Comparison of ENCODE assay signal across 8 cellular contexts in the genomic region with DNA sequence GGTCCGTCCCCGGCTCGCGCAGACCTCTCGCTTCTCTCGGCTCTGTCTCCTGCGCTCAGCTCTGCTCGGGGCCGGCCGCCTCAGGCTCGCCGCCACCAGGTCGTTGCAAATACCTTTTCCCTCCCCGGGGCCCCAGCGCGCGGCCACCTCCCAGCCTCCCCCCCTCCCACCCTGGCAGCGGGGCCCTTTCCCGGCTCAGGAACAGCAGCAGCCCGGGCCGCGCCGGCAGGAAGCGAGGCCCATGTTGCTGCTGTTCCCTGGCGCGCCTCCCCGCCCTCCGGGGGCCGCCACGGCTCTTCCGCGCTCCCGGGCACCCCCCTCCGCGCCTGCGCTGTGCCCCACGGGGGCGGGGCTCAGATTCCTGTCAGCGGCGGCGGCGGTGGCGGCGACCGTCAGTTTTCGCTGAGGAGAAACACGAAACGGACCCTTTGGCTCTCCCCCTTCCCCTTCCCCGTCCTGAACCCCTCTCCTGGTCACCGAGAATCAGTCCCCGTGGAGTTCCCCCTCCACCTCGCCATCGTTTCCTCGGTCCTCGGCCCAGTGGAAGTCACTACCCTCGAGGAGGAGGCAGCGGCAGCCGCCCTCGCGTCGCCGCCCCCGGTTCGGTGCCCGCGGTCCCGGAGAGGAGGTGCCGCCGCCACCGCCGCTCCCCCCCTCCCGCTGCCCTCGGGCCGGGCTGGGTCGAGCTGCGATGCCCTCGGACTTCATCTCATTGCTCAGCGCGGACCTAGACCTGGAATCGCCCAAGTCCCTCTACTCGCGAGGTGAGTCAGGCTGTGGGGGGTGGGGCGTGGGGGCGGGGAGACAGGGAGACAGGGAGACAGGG. TPM values are rescaled to one million over a fixed set of nuclear protein-coding genes. Genes with fewer than 3 reads are reported as not detected.
DNase-seq lines count a peak whose midpoint lies in the region; ATAC-seq and TF ChIP-seq lines count a peak whose summit lies in the region.

A gene with protein sequence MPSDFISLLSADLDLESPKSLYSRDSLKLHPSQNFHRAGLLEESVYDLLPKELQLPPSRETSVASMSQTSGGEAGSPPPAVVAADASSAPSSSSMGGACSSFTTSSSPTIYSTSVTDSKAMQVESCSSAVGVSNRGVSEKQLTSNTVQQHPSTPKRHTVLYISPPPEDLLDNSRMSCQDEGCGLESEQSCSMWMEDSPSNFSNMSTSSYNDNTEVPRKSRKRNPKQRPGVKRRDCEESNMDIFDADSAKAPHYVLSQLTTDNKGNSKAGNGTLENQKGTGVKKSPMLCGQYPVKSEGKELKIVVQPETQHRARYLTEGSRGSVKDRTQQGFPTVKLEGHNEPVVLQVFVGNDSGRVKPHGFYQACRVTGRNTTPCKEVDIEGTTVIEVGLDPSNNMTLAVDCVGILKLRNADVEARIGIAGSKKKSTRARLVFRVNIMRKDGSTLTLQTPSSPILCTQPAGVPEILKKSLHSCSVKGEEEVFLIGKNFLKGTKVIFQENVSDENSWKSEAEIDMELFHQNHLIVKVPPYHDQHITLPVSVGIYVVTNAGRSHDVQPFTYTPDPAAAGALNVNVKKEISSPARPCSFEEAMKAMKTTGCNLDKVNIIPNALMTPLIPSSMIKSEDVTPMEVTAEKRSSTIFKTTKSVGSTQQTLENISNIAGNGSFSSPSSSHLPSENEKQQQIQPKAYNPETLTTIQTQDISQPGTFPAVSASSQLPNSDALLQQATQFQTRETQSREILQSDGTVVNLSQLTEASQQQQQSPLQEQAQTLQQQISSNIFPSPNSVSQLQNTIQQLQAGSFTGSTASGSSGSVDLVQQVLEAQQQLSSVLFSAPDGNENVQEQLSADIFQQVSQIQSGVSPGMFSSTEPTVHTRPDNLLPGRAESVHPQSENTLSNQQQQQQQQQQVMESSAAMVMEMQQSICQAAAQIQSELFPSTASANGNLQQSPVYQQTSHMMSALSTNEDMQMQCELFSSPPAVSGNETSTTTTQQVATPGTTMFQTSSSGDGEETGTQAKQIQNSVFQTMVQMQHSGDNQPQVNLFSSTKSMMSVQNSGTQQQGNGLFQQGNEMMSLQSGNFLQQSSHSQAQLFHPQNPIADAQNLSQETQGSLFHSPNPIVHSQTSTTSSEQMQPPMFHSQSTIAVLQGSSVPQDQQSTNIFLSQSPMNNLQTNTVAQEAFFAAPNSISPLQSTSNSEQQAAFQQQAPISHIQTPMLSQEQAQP (N-terminal part only) (plus strand): TSS at position 356 of the 826 bp plus-strand sequence. CDS start 336 bp downstream, at position 692.

- H3K9me3 ChIP-seq in adipocyte (ENCODE audit: control insufficient read depth, low read length), result no peaks in the 10 kb centered on the region
- H3K9me3 ChIP-seq in cardiac muscle cell (ENCODE audit: low read depth), result no peaks in the 10 kb centered on the region
- no peaks in the 10 kb centered on the region for H3K9me3 ChIP-seq in tibial nerve

- H3K9ac ChIP-seq in adipocyte (ENCODE audit: low read length), result peak within 1 kb of the TSS; percentile 98

- H3K4me1 ChIP-seq in adipocyte (ENCODE audit: control insufficient read depth, insufficient read depth, low read length) (peaks cover 41% of the 10 kb centered on the region), cardiac muscle cell (ENCODE audit: low read depth) (peaks cover 28% of the 10 kb centered on the region), tibial nerve (peaks cover 0 to 53% (median 37%) of the 10 kb centered on the region in 4 donors)

- CTCF ChIA-PET in T-cell (lab: Charles Lee), result no interaction called here

- TF ChIP-seq EP300 in tibial nerve (IDR thresholded peaks at IDR 0.05), result peak in 1 of 2 donors; percentile 96

- ATAC-seq in HG02610 (IDR thresholded peaks at IDR 0.05; ENCODE audit: unreplicated experiment) (peak; percentile 34), T-cell (replicated peaks in 1 of 4) (peak; percentile 64 to 87 (median 78))

- H3K4me3 Mint-ChIP-seq in T-cell, result peak within 1 kb of the TSS; percentile 94 to 98 (median 98)

- H3K36me3 ChIP-seq in adipocyte (ENCODE audit: control insufficient read depth, insufficient read depth, low read length, severe bottlenecking) (peaks cover 3% of the 10 kb centered on the region), cardiac muscle cell (peaks cover 4% of the 10 kb centered on the region), tibial nerve (no peaks in the 10 kb centered on the region)

- H3K27me3 Mint-ChIP-seq in T-cell, result no peaks in the 10 kb centered on the region

- DNase-seq in GDM1 (lab: John Stamatoyannopoulos, UW) (peak; percentile 75), NCI-H1417 treated with DMSO at 0.1 percent for 48 hours (lab: John Stamatoyannopoulos, UW) (peak; percentile 27), T-cell (peak; percentile 70 to 98 (median 84)), adipocyte (ENCODE audit: low read depth) (peak; percentile 95), cardiac muscle cell (ENCODE audit: low read depth in 1 of 2, low spot score in 1 of 2) (peak; percentile 91 to 95), pons (ENCODE audit: low spot score) (peak; percentile 85), tibial nerve (ENCODE audit: low spot score in 2 of 2) (peak; percentile 85 to 91)

- no peaks in the 10 kb centered on the region for H3K9me3 Mint-ChIP-seq in T-cell

- H3K27ac ChIP-seq in cardiac muscle cell (peak within 1 kb of the TSS; percentile 97), tibial nerve (peak within 1 kb of the TSS; percentile 96 to 100 (median 96))

- H3K36me3 Mint-ChIP-seq in T-cell, result no peaks in the 10 kb centered on the region

- no peak for TF ChIP-seq CTCF in cardiac muscle cell (IDR thresholded peaks at IDR 0.05; ENCODE audit: low read depth, low read length)
- TF ChIP-seq CTCF in tibial nerve (IDR thresholded peaks at IDR 0.05), result peak in 2 of 5 experiments; percentile 23 to 44

- 0% methylated on average over 48 to 57 of the region's 84 CpGs for WGBS in tibial nerve, 2 donors

- peaks cover 43 to 57% (median 51%) of the 10 kb centered on the region in 3 donors for H3K4me1 Mint-ChIP-seq in T-cell

- H3K27ac Mint-ChIP-seq in T-cell, result peak within 1 kb of the TSS; percentile 98 to 99

- TF ChIP-seq POLR2A in tibial nerve (IDR thresholded peaks at IDR 0.05), result peak; percentile 96 to 98

- H3K4me3 ChIP-seq in adipocyte (ENCODE audit: low read length) (peak within 1 kb of the TSS; percentile 97), cardiac muscle cell (peak within 1 kb of the TSS; percentile 70), tibial nerve (peak within 1 kb of the TSS; percentile 75 to 99 (median 88))

- POLR2A ChIA-PET in T-cell (lab: Charles Lee), result interaction anchor here in 1 of 2 donors (0.7 kb wide), 1 partner anchor 121 kb away, joined by 3 read pairs; no protein-coding TSS in a partner anchor

- no peaks in the 10 kb centered on the region for H3K27me3 ChIP-seq in adipocyte (replicated peaks; ENCODE audit: control insufficient read depth, insufficient read depth, low read length)
- H3K27me3 ChIP-seq in cardiac muscle cell, result no peaks in the 10 kb centered on the region
- H3K27me3 ChIP-seq in tibial nerve, result no peaks in the 10 kb centered on the region

RNA-seq across cellular contexts. Expression of the gene that starts here (rescaled TPM):
- total RNA-seq in T-cell, result 10 to 100 TPM; 24.3 to 33.7 (median 27.8) TPM
- total RNA-seq in cardiac muscle cell, result 10.6 and 15.9 TPM in 2 replicates
- 6.2 and 8.9 TPM in 2 replicates for polyA plus RNA-seq in cardiac muscle cell
- 10 to 100 TPM; 53.2 to 61.4 (median 57.5) TPM for total RNA-seq in tibial nerve

Comparison
In these comparisons a context has a peak if more than half of its experiments do, and no peak if none do; other contexts are left out.
1. Peak in every context shown above with its lines: DNase-seq, ATAC-seq, H3K4me3 ChIP-seq and H3K27ac ChIP-seq.
2. DNase-seq: peak in every context shown above with its lines; median percentile 95 in adipocyte; 93 in cardiac muscle cell; 88 in tibial nerve; 85 in pons; 84 in T-cell; 75 in GDM1; 27 in NCI-H1417 treated with DMSO at 0.1 percent for 48 hours.